Comparison of ENCODE assay signal across 8 cellular contexts in the genomic region with DNA sequence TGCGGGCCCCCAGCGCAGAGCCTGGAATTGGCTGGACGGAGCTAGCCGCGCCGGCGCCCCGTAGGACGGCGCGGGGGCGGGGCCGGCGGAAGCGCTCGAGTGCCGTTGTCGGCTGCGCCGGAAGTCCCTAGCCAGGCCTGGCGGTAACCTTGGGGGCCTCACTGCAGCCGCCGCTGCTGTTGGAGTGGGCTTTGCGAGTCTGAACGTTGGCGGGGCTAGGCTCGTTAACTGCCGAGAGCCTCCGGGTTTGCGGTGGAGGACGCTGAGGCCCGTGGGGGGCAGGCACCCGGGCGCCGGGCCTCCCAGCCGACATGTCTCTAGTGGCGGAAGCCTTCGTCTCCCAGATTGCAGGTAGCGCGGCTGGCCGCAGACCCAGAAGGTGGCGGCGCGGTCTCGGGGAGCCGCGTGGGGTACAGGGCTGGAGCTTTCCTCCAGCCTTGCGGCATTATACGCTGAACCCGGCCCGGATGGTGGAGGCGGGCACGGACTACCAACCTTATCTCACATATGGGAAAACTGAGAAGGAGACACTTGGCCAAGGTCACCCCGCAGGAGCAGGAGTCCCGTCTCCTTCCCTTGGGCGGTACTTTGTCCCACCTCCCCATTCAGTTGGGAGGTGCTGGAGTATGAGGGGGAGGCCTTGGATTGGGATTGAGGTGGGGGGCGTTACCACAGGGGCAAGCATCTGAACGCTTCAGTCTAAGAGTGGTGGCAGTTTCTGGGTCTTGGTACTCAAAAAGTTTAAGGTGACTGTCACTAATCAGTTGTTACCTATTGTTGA. TPM values are rescaled to one million over a fixed set of nuclear protein-coding genes. Genes with fewer than 3 reads are reported as not detected.
DNase-seq lines count a peak whose midpoint lies in the region; ATAC-seq and TF ChIP-seq lines count a peak whose summit lies in the region.

A gene (plus strand): TSS at position 124 of the 781 bp plus-strand sequence. CDS start 188 bp downstream, at position 312.

- ATAC-seq in GM19328 (IDR thresholded peaks at IDR 0.05; ENCODE audit: unreplicated experiment) (peak; percentile 95), HG03469 (IDR thresholded peaks at IDR 0.05; ENCODE audit: unreplicated experiment) (peak; percentile 92)

- peaks cover 0 to 4% (median 3%) of the 10 kb centered on the region in 7 donors for H3K9me3 Mint-ChIP-seq in CD14-positive monocyte

- H3K4me1 Mint-ChIP-seq in CD14-positive monocyte, result peaks cover 16% of the 10 kb centered on the region

- peak within 1 kb of the TSS; percentile 75 for H3K4me3 ChIP-seq in lower leg skin (ENCODE audit: low read depth, poor library complexity, severe bottlenecking)

- peaks cover 2 to 7% (median 4%) of the 10 kb centered on the region in 3 donors for H3K27me3 Mint-ChIP-seq in CD14-positive monocyte (ENCODE audit: low read depth in 3 of 3)

- no peak for TF ChIP-seq POLR2A in lower leg skin (IDR thresholded peaks at IDR 0.05)

- intact Hi-C loops in CD14-positive monocyte (cut with micrococcal nuclease) (no loop called here), lower leg skin (cut with DNase I; ENCODE audit: low total_unique reads) (no loop called here)

- H3K36me3 Mint-ChIP-seq in CD14-positive monocyte, result peaks cover 2 to 3% of the 10 kb centered on the region in 2 donors

- DNase-seq in CD14-positive monocyte (ENCODE audit: low spot score), result peak; percentile 48
- peak; percentile 96 for DNase-seq in NCI-H748 (lab: John Stamatoyannopoulos, UW; ENCODE audit: unreplicated experiment)
- DNase-seq in activated CD4-positive, alpha-beta T cell treated with anti-CD3 and anti-CD28 coated beads, Interleukin-2, amount 50 U/mL, for 4 hours, result peak; percentile 51 to 56
- DNase-seq in dermis microvascular lymphatic vessel endothelial cell (ENCODE audit: low read depth in 2 of 2), result peak; percentile 42 to 78
- DNase-seq in lower leg skin (ENCODE audit: low spot score in 2 of 2), result peak; percentile 25 to 91
- DNase-seq in stimulated activated CD4-positive, alpha-beta T cell treated with anti-CD3 and anti-CD28 coated beads, TNF-alpha, amount 100 ng/mL, for 1 hour (ENCODE audit: low read depth in 3 of 3, low spot score in 1 of 3), result peak; percentile 15 to 57 (median 38)

- WGBS in lower leg skin, 2 donors, result 0 to 1% methylated on average over 32 to 34 of the region's 58 CpGs

- TF ChIP-seq CTCF in CD14-positive monocyte (IDR thresholded peaks at IDR 0.05), result no peak
- TF ChIP-seq CTCF in lower leg skin (IDR thresholded peaks at IDR 0.05), result no peak

- H3K27ac Mint-ChIP-seq in CD14-positive monocyte, result peak within 1 kb of the TSS in 5 of 7 donors; percentile 50 to 85 (median 71)

- peak within 1 kb of the TSS; percentile 99 for H3K4me3 Mint-ChIP-seq in CD14-positive monocyte

RNA-seq across cellular contexts. Expression of the gene that starts here (rescaled TPM):
- 1 to 10 TPM; 7.6 to 9.8 TPM for polyA plus RNA-seq in CD14-positive monocyte
- total RNA-seq in dermis microvascular lymphatic vessel endothelial cell (23.2 and 26.8 TPM in 2 replicates), lower leg skin (10 to 100 TPM; 27.1 to 33.3 (median 29.1) TPM)

Comparison
In these comparisons a context has a peak if more than half of its experiments do, and no peak if none do; other contexts are left out.
1. Peak in every context shown above with its lines: DNase-seq, ATAC-seq and H3K4me3 ChIP-seq.
2. DNase-seq: peak in every context shown above with its lines; median percentile 96 in NCI-H748; 60 in dermis microvascular lymphatic vessel endothelial cell; 58 in lower leg skin; 54 in activated CD4-positive, alpha-beta T cell treated with anti-CD3 and anti-CD28 coated beads, Interleukin-2, amount 50 U/mL, for 4 hours; 48 in CD14-positive monocyte; 38 in stimulated activated CD4-positive, alpha-beta T cell treated with anti-CD3 and anti-CD28 coated beads, TNF-alpha, amount 100 ng/mL, for 1 hour.